Comparison of ENCODE assay signal across 8 cellular contexts in genomic region chr6:42142118-42142835, GRCh38. TPM values are rescaled to one million over a fixed set of nuclear protein-coding genes. Genes with fewer than 3 reads are reported as not detected.
DNase-seq lines count a peak whose midpoint lies in the region; ATAC-seq and TF ChIP-seq lines count a peak whose summit lies in the region.

Gene C6orf132 (minus strand): TSS chr6:42142620. CDS start chr6:42142444, 176 bp downstream.

- H3K4me3 ChIP-seq in AG04449 (ENCODE audit: low read depth, low read length), result peak within 1 kb of the TSS; percentile 68
- peak within 1 kb of the TSS; percentile 90 for H3K4me3 ChIP-seq in HUES48 (ENCODE audit: low read depth, low read length)

- POLR2A ChIA-PET in AG04449 (lab: Yijun Ruan, JAX), result interaction anchor here (0.9 kb wide), 1 partner anchor 422 kb away, joined by 3 read pairs; the partner anchor contains the start of gene UBR2

- H3K9me3 Mint-ChIP-seq in immature natural killer cell, result no peaks in the 10 kb centered on the region
- H3K9me3 Mint-ChIP-seq in stimulated activated naive CD8-positive, alpha-beta T cell treated with anti-CD3 and anti-CD28 coated beads, Interleukin-15, amount 100 ng/mL, for 72 hours, result no peaks in the 10 kb centered on the region

- peaks cover 0 to 6% of the 10 kb centered on the region in 2 donors for H3K4me1 Mint-ChIP-seq in immature natural killer cell
- H3K4me1 Mint-ChIP-seq in stimulated activated naive CD8-positive, alpha-beta T cell treated with anti-CD3 and anti-CD28 coated beads, Interleukin-15, amount 100 ng/mL, for 72 hours, result peaks cover 7% of the 10 kb centered on the region

- peak within 1 kb of the TSS; percentile 87 for H3K9ac ChIP-seq in HUES48 (ENCODE audit: low read depth, low read length)

- CTCF ChIA-PET in AG04449 (lab: Yijun Ruan, JAX), result no interaction called here

- no peak within 1 kb of the TSS for H3K27ac Mint-ChIP-seq in immature natural killer cell
- peak within 1 kb of the TSS in 1 of 2 donors; percentile 59 for H3K27ac Mint-ChIP-seq in stimulated activated naive CD8-positive, alpha-beta T cell treated with anti-CD3 and anti-CD28 coated beads, Interleukin-15, amount 100 ng/mL, for 72 hours

- H3K4me3 Mint-ChIP-seq in immature natural killer cell, result peak within 1 kb of the TSS in 4 of 5 donors; percentile 3 to 57 (median 20)
- H3K4me3 Mint-ChIP-seq in stimulated activated naive CD8-positive, alpha-beta T cell treated with anti-CD3 and anti-CD28 coated beads, Interleukin-15, amount 100 ng/mL, for 72 hours, result peak within 1 kb of the TSS; percentile 53 to 83

- H3K36me3 Mint-ChIP-seq in immature natural killer cell, result peaks cover 0 to 4% (median 0%) of the 10 kb centered on the region in 3 donors

- peaks cover 7 to 19% (median 8%) of the 10 kb centered on the region in 3 donors for H3K27me3 Mint-ChIP-seq in immature natural killer cell (ENCODE audit: low read depth in 3 of 3)
- H3K27me3 Mint-ChIP-seq in stimulated activated naive CD8-positive, alpha-beta T cell treated with anti-CD3 and anti-CD28 coated beads, Interleukin-15, amount 100 ng/mL, for 72 hours, result peaks cover 55% of the 10 kb centered on the region

- no peaks in the 10 kb centered on the region for H3K27me3 ChIP-seq in HUES48 (ENCODE audit: control insufficient read depth, insufficient read depth, low read length)

- H3K9me3 ChIP-seq in HUES48 (ENCODE audit: control insufficient read depth, insufficient read depth, low read length), result no peaks in the 10 kb centered on the region

- peak; percentile 68 for ATAC-seq in stimulated activated naive CD8-positive, alpha-beta T cell treated with anti-CD3 and anti-CD28 coated beads, Interleukin-15, amount 100 ng/mL, for 72 hours
- ATAC-seq in HG03442 (IDR thresholded peaks at IDR 0.05; ENCODE audit: unreplicated experiment) (no peak), GM21825 (IDR thresholded peaks at IDR 0.05; ENCODE audit: unreplicated experiment) (no peak)

- H3K27ac ChIP-seq in HUES48 (ENCODE audit: low read depth, low read length), result peak within 1 kb of the TSS; percentile 65

- peaks cover 8% of the 10 kb centered on the region for H3K36me3 ChIP-seq in HUES48 (ENCODE audit: control insufficient read depth, insufficient read depth, low read length)

- H3K4me1 ChIP-seq in HUES48 (ENCODE audit: control insufficient read depth, insufficient read depth, low read length), result peaks cover 40% of the 10 kb centered on the region

- no peak for TF ChIP-seq CTCF in AG04449 (IDR thresholded peaks at IDR 0.05; ENCODE audit: insufficient read depth, low read length, missing control alignments)

- DNase-seq in AG04449 (ENCODE audit: low read depth, low spot score) (no peak), astrocyte of the hippocampus (ENCODE audit: low read depth, low spot score) (peak; percentile 66), immature natural killer cell (no peak), NCI-H2107 treated with DMSO at 0.1 percent for 48 hours (lab: John Stamatoyannopoulos, UW; ENCODE audit: unreplicated experiment) (no peak)
- no peak for DNase-seq in stimulated activated naive CD8-positive, alpha-beta T cell treated with anti-CD3 and anti-CD28 coated beads, Interleukin-15, amount 100 ng/mL, for 72 hours

RNA-seq across cellular contexts. Expression of gene C6orf132, which starts in this region (rescaled TPM):
- under 1 TPM in 2 of 3 donors, not detected in 1; 0.06 to 0.10 TPM for polyA plus RNA-seq in immature natural killer cell
